In the genomic region with DNA sequence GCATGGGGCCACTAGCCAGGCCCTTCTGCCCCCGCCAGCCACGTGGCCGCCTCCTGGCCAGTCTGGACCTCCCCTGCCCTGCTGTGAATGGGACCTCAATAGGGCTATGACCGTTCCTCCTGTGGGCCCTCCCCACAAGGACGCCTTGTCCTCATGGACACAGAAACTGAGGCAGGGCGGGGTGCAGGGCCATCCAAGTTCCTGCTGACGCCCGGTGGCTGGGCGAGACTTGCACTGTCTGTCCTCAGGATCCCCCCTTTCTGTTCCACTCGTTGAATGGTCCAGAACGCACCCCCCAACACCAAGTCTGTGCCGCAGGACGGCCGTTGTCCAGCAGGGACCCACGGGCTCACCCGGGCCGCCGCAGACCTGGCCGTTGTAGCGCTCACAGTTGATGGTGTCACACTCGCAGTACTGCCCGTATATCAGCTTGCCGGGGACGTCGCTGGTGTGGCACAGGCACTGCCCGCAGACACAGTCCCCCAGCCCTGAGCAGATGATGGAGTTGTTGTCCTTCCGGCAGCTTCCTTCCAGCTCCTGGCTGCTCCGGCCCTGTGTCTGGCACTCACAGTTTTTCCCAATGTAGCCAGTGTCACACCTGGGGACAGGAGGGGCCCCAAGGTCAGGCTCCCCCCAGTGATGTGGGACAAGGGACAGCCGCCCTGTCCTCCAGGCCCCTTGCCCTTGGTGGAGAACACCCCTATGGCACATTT, we compare ENCODE assay signal across 18 cellular contexts. TPM values are rescaled to one million over a fixed set of nuclear protein-coding genes. Genes with fewer than 3 reads are reported as not detected.
A peak's percentile ranks its signal among the peaks of the same experiment; 100 is the strongest.
DNase-seq lines count a peak whose midpoint lies in the region; ATAC-seq, FAIRE-seq and TF ChIP-seq lines count a peak whose summit lies in the region.
"Had no signal": no experiment of that assay in that cellular context is flagged by ENCODE, and none has a peak within 500 bp of the region (broad histone marks: within the 10 kb centered on the region; RNA-seq: fewer than 3 reads in every experiment).

No MANE protein-coding gene starts in this region.

- no peak for TF ChIP-seq EP300 in H1 (IDR thresholded peaks at IDR 0.05; ENCODE audit: borderline replicate concordance in 1 of 2, low read depth in 2 of 2, low read length in 2 of 2)

- H3K4me3 ChIP-seq in left ventricle myocardium inferior (no peak overlapping the region), H7 (ENCODE audit: insufficient read depth, low read depth, low read length) (no peak overlapping the region), H1 (ENCODE audit: extremely low read depth in 1 of 4, insufficient read depth in 2 of 4, low read depth in 3 of 4, low read length in 4 of 4) (no peak overlapping the region), spleen (no peak overlapping the region)
- H3K4me3 ChIP-seq: A549 had no signal

- H3K56ac ChIP-seq in H1 (replicated peaks; ENCODE audit: insufficient read length, low read depth, low read length), result no peak overlapping the region

- H4K20me1 ChIP-seq in H1 (replicated peaks in 1 of 2; ENCODE audit: control insufficient read depth in 1 of 2, insufficient read depth in 2 of 2, low read length in 2 of 2), result peaks cover 0 to 2% of the 10 kb centered on the region in 2 experiments

- H3K27me3 ChIP-seq in left ventricle myocardium inferior (ENCODE audit: low read depth), result peaks cover 26% of the 10 kb centered on the region
- no peaks in the 10 kb centered on the region for H3K27me3 ChIP-seq in H7 (ENCODE audit: control insufficient read depth, insufficient read depth, low read length)
- H3K27me3 ChIP-seq in H1 (replicated peaks in 1 of 4; ENCODE audit: control insufficient read depth in 3 of 4, extremely low read depth in 1 of 4, insufficient read depth in 3 of 4, low read length in 3 of 4), result no peaks in the 10 kb centered on the region; a peak in 1 of 7 replicates
- no peaks in the 10 kb centered on the region for H3K27me3 ChIP-seq in spleen (replicated peaks in 1 of 7)

- no peak for FAIRE-seq in H1 (lab: Jason Lieb, UNC)
- FAIRE-seq: A549 had no signal

- no peak overlapping the region; the same call in 1 of the 2 replicates for H4K8ac ChIP-seq in H1 (ENCODE audit: extremely low read depth, insufficient read depth, low read length)

- H3K27ac ChIP-seq in left ventricle myocardium inferior (replicated peaks) (no peak overlapping the region), H1 (ENCODE audit: low read depth, low read length) (no peak overlapping the region), spleen (no peak overlapping the region)
- H3K27ac ChIP-seq: A549, C4-2B had no signal

- no peak overlapping the region for H3K9ac ChIP-seq in H1 (replicated peaks in 1 of 4; ENCODE audit: extremely low read depth in 1 of 4, low read depth in 3 of 4, low read length in 3 of 4)

- no peaks in the 10 kb centered on the region for H3K9me3 ChIP-seq in left ventricle myocardium inferior (replicated peaks)
- H3K9me3 ChIP-seq in H1 (ENCODE audit: insufficient read depth in 2 of 2, low read depth in 1 of 2, low read length in 1 of 2), result no peaks in the 10 kb centered on the region
- no peaks in the 10 kb centered on the region for H3K9me3 ChIP-seq in spleen
- H3K9me3 ChIP-seq: A549 had no signal

- CTCF ChIA-PET in H1 (lab: Charles Lee; ENCODE audit: partially characterized antibody), result interaction anchor here (1.2 to 4.8 kb wide), 2 partner anchors 18 to 21 kb away, joined by 5 to 28 read pairs; no protein-coding TSS in a partner anchor

- H2BK15ac ChIP-seq in H1 (ENCODE audit: low read length), result no peak overlapping the region

- H3K23ac ChIP-seq in H1 (ENCODE audit: insufficient read length), result no peak overlapping the region

- TF ChIP-seq POLR2A in H1 (IDR thresholded peaks at IDR 0.05; ENCODE audit: control extremely low read depth in 1 of 2, low read depth in 2 of 2, low read length in 2 of 2) (no peak), spleen (IDR thresholded peaks at IDR 0.05) (no peak)

- H3K36me3 ChIP-seq in left ventricle myocardium inferior (no peaks in the 10 kb centered on the region), H7 (replicated peaks; ENCODE audit: control insufficient read depth, insufficient read depth, low read length) (no peaks in the 10 kb centered on the region), H1 (ENCODE audit: control insufficient read depth in 2 of 4, insufficient read depth in 4 of 4, low read length in 3 of 4) (no peaks in the 10 kb centered on the region), spleen (peaks cover 0 to 94% (median 75%) of the 10 kb centered on the region in 6 donors)

- no peak overlapping the region for H2AFZ ChIP-seq in H1 (ENCODE audit: low read length)

- H2BK120ac ChIP-seq in H1 (replicated peaks; ENCODE audit: low read depth, low read length), result no peak overlapping the region

- 91% methylated on average over 28 of the region's 29 CpGs; no CpG with 5 or more reads in 1 of the 2 experiments for WGBS in H1 (ENCODE audit: extremely low coverage in 1 of 2, insufficient coverage in 1 of 2, insufficient read length in 1 of 2, insufficient replicate concordance in 2 of 2, low coverage in 1 of 2, low lambda C conversion rate in 2 of 2, missing lambda C conversion rate in 1 of 2), 2 experiments
- 93 to 97% (median 94%) methylated on average over 28 to 29 of the region's 29 CpGs for WGBS in spleen, 5 donors

- intact Hi-C loops in left ventricle myocardium inferior (cut with micrococcal nuclease) (no loop called here), Right ventricle myocardium inferior (cut with DNase I) (loop anchor here (5.0 kb wide), 1 partner anchor 238 kb away; no protein-coding TSS in a partner anchor), spleen (cut with DNase I; ENCODE audit: low total_unique reads) (loop anchor here (5.0 kb wide), 1 partner anchor 43 kb away; no protein-coding TSS in a partner anchor)

- H3K4me1 ChIP-seq in left ventricle myocardium inferior (no peaks in the 10 kb centered on the region), H1 (replicated peaks in 1 of 4; ENCODE audit: control insufficient read depth in 3 of 4, insufficient read depth in 4 of 4, low read length in 3 of 4) (no peaks in the 10 kb centered on the region), spleen (peaks cover 0 to 60% (median 21%) of the 10 kb centered on the region in 6 donors)
- H3K4me1 ChIP-seq: A549 had no signal

- no peak overlapping the region for H4K5ac ChIP-seq in H1 (ENCODE audit: insufficient read length, low read depth, low read length)

- H3K79me1 ChIP-seq in H1 (ENCODE audit: low read depth, low read length), result no peaks in the 10 kb centered on the region

- no peak overlapping the region for H3K4me2 ChIP-seq in H1 (ENCODE audit: insufficient read depth in 1 of 2, low read depth in 2 of 2, low read length in 2 of 2)
- H3K4me2 ChIP-seq: A549 had no signal

- no peak overlapping the region for H4K91ac ChIP-seq in H1 (replicated peaks; ENCODE audit: insufficient read length, low read length)

- no peak overlapping the region for H2BK5ac ChIP-seq in H1 (ENCODE audit: low read depth, low read length)

- DNase-seq in left ventricle myocardium inferior (peak; percentile 11), Right ventricle myocardium inferior (ENCODE audit: missing footprints) (no peak), H7 (peak; percentile 60), H1 (ENCODE audit: low read depth in 1 of 2, low spot score in 2 of 2) (no peak), spleen (peak; percentile 74), NCI-H82 (lab: John Stamatoyannopoulos, UW) (no peak), NCI-H1417 treated with DMSO at 0.1 percent for 48 hours (lab: John Stamatoyannopoulos, UW) (no peak), NCI-H1048 (lab: John Stamatoyannopoulos, UW) (no peak)
- DNase-seq: DND-41, HCEC 1CT, NCI-H1105 treated with DMSO at 0.1 percent for 48 hours, NCI-H1694 treated with DMSO at 0.1 percent for 48 hours, NCI-H2107, NCI-H510A treated with DMSO at 0.1 percent for 48 hours had no signal

- TF ChIP-seq CTCF in left ventricle myocardium inferior (IDR thresholded peaks at IDR 0.05; ENCODE audit: borderline replicate concordance) (no peak), H1 (IDR thresholded peaks at IDR 0.05; ENCODE audit: control extremely low read depth in 1 of 3, insufficient read depth in 1 of 3, low read depth in 1 of 3, low read length in 3 of 3) (no peak), spleen (IDR thresholded peaks at IDR 0.05 in 8 of 11, conservative IDR thresholded peaks at IDR 0.05 in 3 of 11) (no peak)

- no peaks in the 10 kb centered on the region for H3K79me2 ChIP-seq in H1 (ENCODE audit: control insufficient read depth in 1 of 2, insufficient read depth in 2 of 2, low read length in 2 of 2)

- peak overlapping the region; percentile 24; the same call in 1 of the 2 replicates for H2AK5ac ChIP-seq in H1 (ENCODE audit: low read depth, low read length)

- H2BK12ac ChIP-seq in H1 (ENCODE audit: low read depth, low read length), result peak overlapping the region; percentile 27; the same call in 1 of the 2 replicates

- no peak overlapping the region for H2BK20ac ChIP-seq in H1 (ENCODE audit: low read length)

- no peak overlapping the region for H3K18ac ChIP-seq in H1 (ENCODE audit: extremely low read depth, low read length)

- no peak overlapping the region for H3K4ac ChIP-seq in H1 (replicated peaks; ENCODE audit: insufficient read length, low read depth, low read length)

- no peak overlapping the region for H3K14ac ChIP-seq in H1 (ENCODE audit: insufficient read length)

- no peaks in the 10 kb centered on the region for H3K23me2 ChIP-seq in H1 (ENCODE audit: low read depth, low read length)

- POLR2A ChIA-PET in H1 (lab: Charles Lee; ENCODE audit: partially characterized antibody), result interaction anchor here (0.8 kb wide), 1 partner anchor 21 kb away, joined by 3 read pairs; no protein-coding TSS in a partner anchor

- no peak for TF ChIP-seq RAD21 in H1 (IDR thresholded peaks at IDR 0.05 in 1 of 2, conservative IDR thresholded peaks at IDR 0.05 in 1 of 2; ENCODE audit: low read depth in 2 of 2, low read length in 2 of 2)

- no peak for ATAC-seq in Right ventricle myocardium inferior
- ATAC-seq: A549 had no signal

RNA-seq across cellular contexts. Expression of a gene that starts 16.3 kb away (rescaled TPM):
- 171 TPM for total RNA-seq in left ventricle myocardium inferior
- 160 TPM for total RNA-seq in Right ventricle myocardium inferior
- 117 and 134 TPM in 2 replicates for total RNA-seq in H7 (2014; rRNA removed; shearing (Covaris generic))
- total RNA-seq in H1 (2021; fragmentation: NEBNext Ultra II Directional; extraction: Animal tissue kit (Norgen Biotek cat#: 25700)), result 124 and 130 TPM in 2 replicates
- polyA plus RNA-seq in H1 (2011; rRNA removed), result 88.9 and 90.8 TPM in 2 replicates
- polyA plus RNA-seq in H1 (2011; cell fraction: cytosol; rRNA removed), result 98.5 TPM
- polyA plus RNA-seq in H1 (2011; cell fraction: nucleus; rRNA removed), result 76.0 TPM
- polyA plus RNA-seq in H1 (2012, experiment 1 of 2), result 76.4 to 95.3 TPM (median 87.0 TPM) in 4 replicates
- 117 TPM for polyA plus RNA-seq in H1 (2012, experiment 2 of 2)
- polyA plus RNA-seq in H1 (2013, experiment 1 of 2), result 140 TPM
- polyA plus RNA-seq in H1 (2013, experiment 2 of 2), result 172 TPM
- 63.7 and 69.2 TPM in 2 replicates for polyA minus RNA-seq in H1 (2011; rRNA and poly(A)+ RNA removed)
- 110 TPM for polyA minus RNA-seq in H1 (2011; cell fraction: cytosol; rRNA and poly(A)+ RNA removed)
- polyA minus RNA-seq in H1 (2011; cell fraction: nucleus; rRNA and poly(A)+ RNA removed), result 39.1 TPM
- total RNA-seq in spleen, result 100 to 1,000 TPM; 121 to 189 (median 165) TPM
- polyA plus RNA-seq in spleen, result 10 to 100 TPM; 57.6 to 69.3 (median 64.9) TPM

RNA-seq across cellular contexts. Expression of a gene that starts 30.9 kb away (rescaled TPM):
- total RNA-seq in left ventricle myocardium inferior (18.6 TPM), Right ventricle myocardium inferior (36.7 TPM), spleen (100 to 1,000 TPM; 285 to 754 (median 415) TPM)
- 1.4 and 2.4 TPM in 2 replicates for total RNA-seq in H7 (2014; rRNA removed; shearing (Covaris generic))
- total RNA-seq in H1 (2021; fragmentation: NEBNext Ultra II Directional; extraction: Animal tissue kit (Norgen Biotek cat#: 25700)), result 0.24 and 0.36 TPM in 2 replicates
- polyA plus RNA-seq in H1 (2011; rRNA removed) (0.63 and 0.89 TPM in 2 replicates), spleen (100 to 1,000 TPM in 2 of 3 donors, 10 to 100 TPM in 1; 92.1 to 332 (median 250) TPM)
- polyA plus RNA-seq in H1 (2011; cell fraction: cytosol; rRNA removed), result 0.76 TPM
- 1.6 TPM for polyA plus RNA-seq in H1 (2011; cell fraction: nucleus; rRNA removed)
- 0.40 to 0.58 TPM (median 0.48 TPM) in 4 replicates for polyA plus RNA-seq in H1 (2012, experiment 1 of 2)
- polyA plus RNA-seq in H1 (2012, experiment 2 of 2), result 0.49 TPM
- 0.26 TPM for polyA plus RNA-seq in H1 (2013, experiment 1 of 2)
- polyA plus RNA-seq in H1 (2013, experiment 2 of 2), result 0.52 TPM
- polyA minus RNA-seq in H1 (2011; rRNA and poly(A)+ RNA removed), result 0.25 and 0.27 TPM in 2 replicates
- not detected for polyA minus RNA-seq in H1 (2011; cell fraction: cytosol; rRNA and poly(A)+ RNA removed)
- 0.70 TPM for polyA minus RNA-seq in H1 (2011; cell fraction: nucleus; rRNA and poly(A)+ RNA removed)
- total RNA-seq: G401, RPMI7951 had no signal

RNA-seq across cellular contexts. Expression of a gene that starts 50.0 kb away (rescaled TPM):
- 70.7 TPM for total RNA-seq in left ventricle myocardium inferior
- 66.5 TPM for total RNA-seq in Right ventricle myocardium inferior
- 30.3 and 35.0 TPM in 2 replicates for total RNA-seq in H7 (2014; rRNA removed; shearing (Covaris generic))
- total RNA-seq in H1 (2021; fragmentation: NEBNext Ultra II Directional; extraction: Animal tissue kit (Norgen Biotek cat#: 25700)), result 57.3 and 64.1 TPM in 2 replicates
- 17.7 and 34.6 TPM in 2 replicates for polyA plus RNA-seq in H1 (2011; rRNA removed)
- polyA plus RNA-seq in H1 (2011; cell fraction: cytosol; rRNA removed), result 43.7 TPM
- 28.5 TPM for polyA plus RNA-seq in H1 (2011; cell fraction: nucleus; rRNA removed)
- 20.8 to 42.4 TPM (median 39.1 TPM) in 4 replicates for polyA plus RNA-seq in H1 (2012, experiment 1 of 2)
- polyA plus RNA-seq in H1 (2012, experiment 2 of 2), result 28.1 TPM
- polyA plus RNA-seq in H1 (2013, experiment 1 of 2), result 28.3 TPM
- 30.5 TPM for polyA plus RNA-seq in H1 (2013, experiment 2 of 2)
- polyA minus RNA-seq in H1 (2011; rRNA and poly(A)+ RNA removed), result 5.9 and 6.3 TPM in 2 replicates
- 28.0 TPM for polyA minus RNA-seq in H1 (2011; cell fraction: cytosol; rRNA and poly(A)+ RNA removed)
- polyA minus RNA-seq in H1 (2011; cell fraction: nucleus; rRNA and poly(A)+ RNA removed), result 8.6 TPM
- total RNA-seq in spleen, result 10 to 100 TPM in 6 of 7 donors, 1 to 10 TPM in 1; 6.1 to 30.6 (median 26.4) TPM
- polyA plus RNA-seq in spleen, result 10 to 100 TPM; 16.4 to 35.4 (median 28.5) TPM

Comparison
In these comparisons a context has a peak if more than half of its experiments do, and no peak if none do; other contexts are left out.
1. DNase-seq: peak in left ventricle myocardium inferior (single experiment), H7 (single experiment) and spleen (single experiment); none in Right ventricle myocardium inferior (single experiment), H1 (0 of 2), NCI-H82 (single experiment), NCI-H1417 treated with DMSO at 0.1 percent for 48 hours (single experiment) and NCI-H1048 (single experiment).